8 cellular contexts compared by ENCODE assay signal in genomic region chr22:39243443-39244072, GRCh38. TPM values are rescaled to one million over a fixed set of nuclear protein-coding genes. Genes with fewer than 3 reads are reported as not detected.
DNase-seq lines count a peak whose midpoint lies in the region; ATAC-seq and TF ChIP-seq lines count a peak whose summit lies in the region.

No MANE protein-coding gene starts in this region.

- intact Hi-C loops in A673 (cut with micrococcal nuclease; ENCODE audit: unreplicated experiment) = loop anchor here (10.0 kb wide), 1 partner anchor 69 kb away; no protein-coding TSS in a partner anchor

- peak overlapping the region; percentile 41 for H3K4me3 ChIP-seq in A673 (ENCODE audit: low read depth, low read length, poor library complexity, severe bottlenecking)
- peak overlapping the region; percentile 32 for H3K4me3 ChIP-seq in choroid plexus epithelial cell (ENCODE audit: low read depth, low read length)
- peak overlapping the region; percentile 17 for H3K4me3 ChIP-seq in mucosa of stomach (ENCODE audit: low read length)

- DNase-seq in A673 (ENCODE audit: low spot score) (no peak), M059J (ENCODE audit: low read depth) (peak; percentile 22), choroid plexus epithelial cell (ENCODE audit: low read depth) (no peak), NK-92 (lab: John Stamatoyannopoulos, UW; ENCODE audit: unreplicated experiment) (no peak), nucleus accumbens (lab: John Stamatoyannopoulos, UW) (no peak), OCI-M2 (lab: John Stamatoyannopoulos, UW; ENCODE audit: unreplicated experiment) (no peak)

- TF ChIP-seq CTCF in A673 (conservative IDR thresholded peaks at IDR 0.05; ENCODE audit: low read depth, low read length) = no peak
- TF ChIP-seq CTCF in choroid plexus epithelial cell (conservative IDR thresholded peaks at IDR 0.05; ENCODE audit: low read depth, low read length) = no peak

- BruUV-seq in A673 (replicated peaks; lab: Mats Ljungman, UMichigan) = no TSS peak

- H3K9me3 ChIP-seq in A673 (ENCODE audit: low read depth, low read length, poor library complexity, severe bottlenecking) (no peaks in the 10 kb centered on the region), mucosa of stomach (ENCODE audit: control insufficient read depth, low read length) (no peaks in the 10 kb centered on the region)

- no peaks in the 10 kb centered on the region for H3K36me3 ChIP-seq in A673 (ENCODE audit: insufficient read depth, low read length, poor library complexity, severe bottlenecking)
- no peaks in the 10 kb centered on the region for H3K36me3 ChIP-seq in mucosa of stomach (ENCODE audit: control insufficient read depth, insufficient read depth, low read length)

- H3K27me3 ChIP-seq in A673 (replicated peaks; ENCODE audit: insufficient read depth, low read depth, low read length, poor library complexity) (peaks cover 50% of the 10 kb centered on the region), mucosa of stomach (ENCODE audit: control insufficient read depth, insufficient read depth, low read length) (peaks cover 32% of the 10 kb centered on the region)

- peaks cover 23% of the 10 kb centered on the region for H3K4me1 ChIP-seq in A673 (ENCODE audit: insufficient read depth, low read length, poor library complexity, severe bottlenecking)
- H3K4me1 ChIP-seq in mucosa of stomach (ENCODE audit: control insufficient read depth, insufficient read depth, low read length) = peaks cover 55% of the 10 kb centered on the region

- H3K9ac ChIP-seq in mucosa of stomach (ENCODE audit: low read length) = peak overlapping the region; percentile 68

- H3K27ac ChIP-seq in A673 (ENCODE audit: low read depth, low read length, poor library complexity, severe bottlenecking) = no peak overlapping the region

- POLR2A ChIA-PET in A673 (lab: Charles Lee; ENCODE audit: low non-redundant PET) = no interaction called here

- ATAC-seq in HG03565 (IDR thresholded peaks at IDR 0.05; ENCODE audit: unreplicated experiment) = no peak

- CTCF ChIA-PET in A673 (lab: Charles Lee) = no interaction called here

RNA-seq across cellular contexts. Expression of gene PDGFB, which starts 1.2 kb away (rescaled TPM):
- 0.09 and 0.13 TPM in 2 replicates for total RNA-seq in A673 (2021)
- 4.5 and 7.2 TPM in 2 replicates for total RNA-seq in M059J (2014; rRNA removed; shearing (Covaris generic))
